In the genomic region with DNA sequence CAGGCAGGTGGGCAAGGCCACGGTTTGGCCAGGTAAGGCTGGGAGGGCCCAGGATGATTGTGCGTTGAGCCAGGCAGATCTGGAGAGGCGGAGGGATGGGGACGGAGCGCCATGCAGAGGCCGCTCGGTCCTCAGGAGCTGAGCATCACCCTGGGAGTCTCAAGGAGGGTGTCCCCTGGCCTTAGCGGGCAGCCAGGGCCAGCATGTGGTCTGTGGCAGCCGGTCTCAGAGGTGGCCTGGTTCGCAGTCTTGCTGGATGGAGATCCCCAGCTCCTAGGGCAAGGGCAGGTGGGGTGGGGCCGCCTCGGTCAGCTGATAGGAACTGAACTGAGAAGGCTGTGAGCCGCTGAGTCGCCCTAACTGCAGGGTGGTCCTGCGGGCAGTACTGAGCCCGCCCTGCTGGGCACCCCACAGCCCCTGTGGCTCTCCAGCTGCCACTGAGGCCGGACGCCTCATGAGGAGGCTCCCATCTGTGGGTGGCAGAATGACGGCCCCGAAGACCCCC, we compare ENCODE assay signal across 25 cellular contexts. TPM values are rescaled to one million over a fixed set of nuclear protein-coding genes. Genes with fewer than 3 reads are reported as not detected.
"Had no signal": no experiment of that assay in that cellular context is flagged by ENCODE, and none has a peak within 500 bp of the region (broad histone marks: within the 10 kb centered on the region; RNA-seq: fewer than 3 reads in every experiment).

No MANE protein-coding gene starts in this region.

- DNase-seq: KBM-7; MV-4-11; NCI-H1048; NCI-H1105; NCI-H1417; NCI-H146; NCI-H1694 treated with DMSO at 0.1 percent for 48 hours; NCI-H1930; NCI-H2081; NCI-H2107; NCI-H2227 treated with DMSO at 0.1 percent for 48 hours; NCI-H526 treated with DMSO at 0.1 percent for 48 hours; NCI-H748 treated with DMSO at 0.1 percent for 48 hours; NK-92 treated with Interleukin-12 subunit alpha and Interleukin-12 subunit beta, amount 100 ng/mL, for 24 hours; PC-3; SHP77; SK-N-SH; SW 1271 had no signal

- H3K9ac ChIP-seq: SK-N-SH had no signal

- ATAC-seq: Panc1, PC-3 had no signal

- H3K27ac ChIP-seq: HL-60, RWPE1 had no signal

- H3K4me2 ChIP-seq: SK-N-SH had no signal

- H3K9me3 ChIP-seq: SK-N-SH had no signal

RNA-seq across cellular contexts. Expression of gene CDH15, which starts 11.6 kb away (rescaled TPM):
- total RNA-seq: MCF 10A, OCI-LY7, SK-MEL-5 had no signal

RNA-seq across cellular contexts. Expression of gene SLC22A31, which starts 40.4 kb away (rescaled TPM):
- total RNA-seq: MCF 10A, NCI-H460, OCI-LY7, SK-MEL-5 had no signal
